In the genomic region with DNA sequence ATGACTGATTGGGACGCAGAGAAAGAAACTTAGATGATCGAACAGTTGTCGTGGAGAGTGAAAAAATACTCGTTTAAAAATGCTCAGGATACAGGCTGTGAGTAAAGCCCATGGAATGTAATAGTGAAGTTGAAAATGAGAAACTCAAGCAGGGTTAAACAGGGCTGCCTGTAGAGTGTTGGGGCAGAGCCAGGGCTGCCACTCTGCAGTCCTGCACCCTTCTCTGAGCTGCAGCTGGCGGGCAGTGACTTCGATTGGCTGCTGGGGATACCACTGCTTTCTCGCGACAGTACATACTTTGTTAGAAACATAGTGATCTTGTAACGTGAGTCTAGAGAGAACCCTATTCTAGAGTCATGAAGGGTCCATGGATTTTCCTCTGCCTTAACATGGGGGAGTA, we compare ENCODE assay signal across 9 cellular contexts.
DNase-seq lines count a peak whose midpoint lies in the region; ATAC-seq, FAIRE-seq and TF ChIP-seq lines count a peak whose summit lies in the region.
"Had no signal": no experiment of that assay in that cellular context is flagged by ENCODE, and none has a peak within 500 bp of the region (broad histone marks: within the 10 kb centered on the region; RNA-seq: fewer than 3 reads in every experiment).

No MANE protein-coding gene starts in this region.

- TF ChIP-seq POLR2A in K562 (conservative IDR thresholded peaks at IDR 0.05) = no peak

- DNase-seq in HK-2 (ENCODE audit: unreplicated experiment) (peak; percentile 27), K562 (ENCODE audit: extremely low read depth in 1 of 4, low spot score in 3 of 4) (no peak), islet precursor cell (peak; percentile 68), NCI-H510A treated with DMSO at 0.1 percent for 48 hours (lab: John Stamatoyannopoulos, UW) (no peak)
- DNase-seq in activated naive CD4-positive, alpha-beta T cell treated with anti-CD3 and anti-CD28 coated beads for 36 hours = no peak
- DNase-seq: SHP77 had no signal

- H4K20me1 ChIP-seq in K562 (replicated peaks; ENCODE audit: control insufficient read depth, insufficient read depth, low read length) = peaks cover 3% of the 10 kb centered on the region; the same call in 1 of the 2 replicates

- H3K36me3 ChIP-seq in K562 (ENCODE audit: control insufficient read depth, insufficient read depth, low read length) = no peaks in the 10 kb centered on the region; the same call in 2 of the 3 replicates
- H3K36me3 ChIP-seq in subcutaneous abdominal adipose tissue (ENCODE audit: control insufficient read depth in 5 of 5, insufficient read depth in 5 of 5, low read length in 5 of 5) = peaks cover 0 to 14% (median 7%) of the 10 kb centered on the region in 5 donors

- H3K9ac ChIP-seq in K562 (ENCODE audit: insufficient read depth in 1 of 2, low read depth in 2 of 2, low read length in 2 of 2) = no peak overlapping the region
- peak overlapping the region in 2 of 5 donors; percentile 31 to 56 for H3K9ac ChIP-seq in subcutaneous abdominal adipose tissue (ENCODE audit: low read length in 5 of 5)

- H3K4me2 ChIP-seq in K562 (ENCODE audit: insufficient read depth, low read length) = no peak overlapping the region

- H3K4me3 Mint-ChIP-seq in activated naive CD4-positive, alpha-beta T cell treated with anti-CD3 and anti-CD28 coated beads for 36 hours = no peak overlapping the region

- intact Hi-C loops in K562 (cut with micrococcal nuclease) = no loop called here
- intact Hi-C loops in activated naive CD4-positive, alpha-beta T cell treated with anti-CD3 and anti-CD28 coated beads for 36 hours (cut with micrococcal nuclease) = no loop called here

- H3K27ac ChIP-seq in K562 (ENCODE audit: extremely low read depth, low read depth, low read length) = no peak overlapping the region
- peak overlapping the region; percentile 54 for H3K27ac ChIP-seq in subcutaneous abdominal adipose tissue (ENCODE audit: low read depth, low read length)

- no peaks in the 10 kb centered on the region for H3K27me3 ChIP-seq in K562 (ENCODE audit: control insufficient read depth in 2 of 2, insufficient read depth in 2 of 2, low read length in 2 of 2)
- H3K27me3 ChIP-seq in subcutaneous abdominal adipose tissue (ENCODE audit: control insufficient read depth in 5 of 5, insufficient read depth in 4 of 5, low read length in 5 of 5) = no peaks in the 10 kb centered on the region

- no peak overlapping the region for H2AFZ ChIP-seq in K562 (ENCODE audit: low read depth, low read length)

- in situ Hi-C loops in K562 (cut with MboI) = no loop called here

- peaks cover 0 to 5% of the 10 kb centered on the region in 2 experiments; a peak in 2 of 5 replicates for H3K4me1 ChIP-seq in K562 (replicated peaks in 1 of 2; ENCODE audit: control insufficient read depth in 2 of 2, insufficient read depth in 2 of 2, low read length in 2 of 2)
- H3K4me1 ChIP-seq in subcutaneous abdominal adipose tissue (ENCODE audit: control insufficient read depth in 5 of 5, insufficient read depth in 5 of 5, low read length in 5 of 5) = peaks cover 8 to 89% (median 63%) of the 10 kb centered on the region in 5 donors

- no peaks in the 10 kb centered on the region for H3K9me1 ChIP-seq in K562 (ENCODE audit: control insufficient read depth, insufficient read depth, low read length)

- H3K4me1 Mint-ChIP-seq in activated naive CD4-positive, alpha-beta T cell treated with anti-CD3 and anti-CD28 coated beads for 36 hours (ENCODE audit: low read depth) = peaks cover 34% of the 10 kb centered on the region

- no peak for TF ChIP-seq EP300 in K562 (IDR thresholded peaks at IDR 0.05; ENCODE audit: low read length)

- ATAC-seq in K562 = no peak
- ATAC-seq in GM18858 (IDR thresholded peaks at IDR 0.05; ENCODE audit: unreplicated experiment) = no peak
- ATAC-seq in GM21526 (IDR thresholded peaks at IDR 0.05; ENCODE audit: low FRiP score, unreplicated experiment) = no peak

- H3K9me3 ChIP-seq in K562 (replicated peaks; ENCODE audit: control insufficient read depth, insufficient read depth, low read depth, low read length) (no peaks in the 10 kb centered on the region), subcutaneous abdominal adipose tissue (ENCODE audit: control insufficient read depth in 5 of 5, low read length in 5 of 5) (no peaks in the 10 kb centered on the region)

- FAIRE-seq in K562 (lab: Jason Lieb, UNC) = no peak

- H3K27ac Mint-ChIP-seq in activated naive CD4-positive, alpha-beta T cell treated with anti-CD3 and anti-CD28 coated beads for 36 hours = no peak overlapping the region

- H3K9me3 Mint-ChIP-seq in activated naive CD4-positive, alpha-beta T cell treated with anti-CD3 and anti-CD28 coated beads for 36 hours = no peaks in the 10 kb centered on the region

- no peak for TF ChIP-seq CTCF in K562 (IDR thresholded peaks at IDR 0.05 in 2 of 3, conservative IDR thresholded peaks at IDR 0.05 in 1 of 3; ENCODE audit: insufficient read depth in 2 of 3, low read depth in 1 of 3, low read length in 3 of 3)

- H3K36me3 Mint-ChIP-seq in activated naive CD4-positive, alpha-beta T cell treated with anti-CD3 and anti-CD28 coated beads for 36 hours (ENCODE audit: low read depth) = peaks cover 4% of the 10 kb centered on the region

- H3K79me2 ChIP-seq in K562 (ENCODE audit: control insufficient read depth, insufficient read depth, low read length) = peaks cover 22% of the 10 kb centered on the region

- TF ChIP-seq RAD21 in K562 (CRISPR knock-in tag; conservative IDR thresholded peaks at IDR 0.05 in 1 of 2, IDR thresholded peaks at IDR 0.05 in 1 of 2) = no peak

- no peak overlapping the region for H3K4me3 ChIP-seq in K562
- H3K4me3 ChIP-seq in subcutaneous abdominal adipose tissue (ENCODE audit: low read depth in 1 of 5, low read length in 5 of 5) = peak overlapping the region in 3 of 5 donors; percentile 4 to 23 (median 8)

- POLR2A ChIA-PET in K562 (lab: Yijun Ruan, JAX) = no interaction called here

- WGBS in K562 (ENCODE audit: insufficient coverage, low coverage, missing lambda C conversion rate) = 79% methylated on average over 9 of the region's 9 CpGs

- H3K27me3 Mint-ChIP-seq in activated naive CD4-positive, alpha-beta T cell treated with anti-CD3 and anti-CD28 coated beads for 36 hours (ENCODE audit: low read depth) = no peaks in the 10 kb centered on the region

- CTCF ChIA-PET in K562 (lab: Yijun Ruan, JAX; ENCODE audit: low intra/inter-chr PET ratio) = no interaction called here
- CTCF ChIA-PET in activated naive CD4-positive, alpha-beta T cell treated with anti-CD3 and anti-CD28 coated beads for 36 hours (lab: Charles Lee) = interaction anchor here (1.2 to 2.8 kb wide), 2 partner anchors 14 to 143 kb away, joined by 3 to 12 read pairs; no protein-coding TSS in a partner anchor

- BruUV-seq in K562 (replicated peaks; lab: Mats Ljungman, UMichigan) = TSS peak; percentile 12

TF ChIP-seq in K562, 482 proteins besides CTCF, POLR2A, EP300 and RAD21:
- no peak for TF ChIP-seq NR4A1 (CRISPR knock-in tag; IDR thresholded peaks at IDR 0.05)
- no peak for TF ChIP-seq NR4A1 (tag; IDR thresholded peaks at IDR 0.05)
- TF ChIP-seq GATA2 (CRISPR knock-in tag; IDR thresholded peaks at IDR 0.05) = no peak
- TF ChIP-seq PRPF4 (IDR thresholded peaks at IDR 0.05; ENCODE audit: insufficient read depth, low read depth, low read length, poor library complexity, severe bottlenecking) = no peak
- TF ChIP-seq, protein P1, sequence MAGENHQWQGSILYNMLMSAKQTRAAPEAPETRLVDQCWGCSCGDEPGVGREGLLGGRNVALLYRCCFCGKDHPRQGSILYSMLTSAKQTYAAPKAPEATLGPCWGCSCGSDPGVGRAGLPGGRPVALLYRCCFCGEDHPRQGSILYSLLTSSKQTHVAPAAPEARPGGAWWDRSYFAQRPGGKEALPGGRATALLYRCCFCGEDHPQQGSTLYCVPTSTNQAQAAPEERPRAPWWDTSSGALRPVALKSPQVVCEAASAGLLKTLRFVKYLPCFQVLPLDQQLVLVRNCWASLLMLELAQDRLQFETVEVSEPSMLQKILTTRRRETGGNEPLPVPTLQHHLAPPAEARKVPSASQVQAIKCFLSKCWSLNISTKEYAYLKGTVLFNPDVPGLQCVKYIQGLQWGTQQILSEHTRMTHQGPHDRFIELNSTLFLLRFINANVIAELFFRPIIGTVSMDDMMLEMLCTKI (IDR thresholded peaks at IDR 0.05; ENCODE audit: partially characterized antibody) = no peak
- TF ChIP-seq HMGN3 (IDR thresholded peaks at IDR 0.05; ENCODE audit: borderline replicate concordance, extremely low read depth, insufficient read length, low read depth, low read length) = no peak
- TF ChIP-seq ATF1 (CRISPR knock-in tag; IDR thresholded peaks at IDR 0.05) = no peak
- no peak for TF ChIP-seq ATF1 (tag; IDR thresholded peaks at IDR 0.05)
- TF ChIP-seq NCOR1 (IDR thresholded peaks at IDR 0.05) = no peak
- no peak for TF ChIP-seq CBX1 (IDR thresholded peaks at IDR 0.05; ENCODE audit: low read depth)
- TF ChIP-seq PTRF (tag; IDR thresholded peaks at IDR 0.05) = no peak
- TF ChIP-seq, protein P2, sequence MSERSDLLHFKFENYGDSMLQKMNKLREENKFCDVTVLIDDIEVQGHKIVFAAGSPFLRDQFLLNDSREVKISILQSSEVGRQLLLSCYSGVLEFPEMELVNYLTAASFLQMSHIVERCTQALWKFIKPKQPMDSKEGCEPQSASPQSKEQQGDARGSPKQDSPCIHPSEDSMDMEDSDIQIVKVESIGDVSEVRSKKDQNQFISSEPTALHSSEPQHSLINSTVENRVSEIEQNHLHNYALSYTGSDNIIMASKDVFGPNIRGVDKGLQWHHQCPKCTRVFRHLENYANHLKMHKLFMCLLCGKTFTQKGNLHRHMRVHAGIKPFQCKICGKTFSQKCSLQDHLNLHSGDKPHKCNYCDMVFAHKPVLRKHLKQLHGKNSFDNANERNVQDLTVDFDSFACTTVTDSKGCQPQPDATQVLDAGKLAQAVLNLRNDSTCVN (CRISPR knock-in tag; IDR thresholded peaks at IDR 0.05) = no peak
TF ChIP-seq in K562: peak in this region for 0.

Comparison
In these comparisons a context has a peak if more than half of its experiments do, and no peak if none do; other contexts are left out.
1. DNase-seq: peak in HK-2 (single experiment) and islet precursor cell (single experiment); none in K562 (0 of 4), NCI-H510A treated with DMSO at 0.1 percent for 48 hours (single experiment) and activated naive CD4-positive, alpha-beta T cell treated with anti-CD3 and anti-CD28 coated beads for 36 hours (single experiment).